Comparison of ENCODE assay signal across 8 cellular contexts in the genomic region with DNA sequence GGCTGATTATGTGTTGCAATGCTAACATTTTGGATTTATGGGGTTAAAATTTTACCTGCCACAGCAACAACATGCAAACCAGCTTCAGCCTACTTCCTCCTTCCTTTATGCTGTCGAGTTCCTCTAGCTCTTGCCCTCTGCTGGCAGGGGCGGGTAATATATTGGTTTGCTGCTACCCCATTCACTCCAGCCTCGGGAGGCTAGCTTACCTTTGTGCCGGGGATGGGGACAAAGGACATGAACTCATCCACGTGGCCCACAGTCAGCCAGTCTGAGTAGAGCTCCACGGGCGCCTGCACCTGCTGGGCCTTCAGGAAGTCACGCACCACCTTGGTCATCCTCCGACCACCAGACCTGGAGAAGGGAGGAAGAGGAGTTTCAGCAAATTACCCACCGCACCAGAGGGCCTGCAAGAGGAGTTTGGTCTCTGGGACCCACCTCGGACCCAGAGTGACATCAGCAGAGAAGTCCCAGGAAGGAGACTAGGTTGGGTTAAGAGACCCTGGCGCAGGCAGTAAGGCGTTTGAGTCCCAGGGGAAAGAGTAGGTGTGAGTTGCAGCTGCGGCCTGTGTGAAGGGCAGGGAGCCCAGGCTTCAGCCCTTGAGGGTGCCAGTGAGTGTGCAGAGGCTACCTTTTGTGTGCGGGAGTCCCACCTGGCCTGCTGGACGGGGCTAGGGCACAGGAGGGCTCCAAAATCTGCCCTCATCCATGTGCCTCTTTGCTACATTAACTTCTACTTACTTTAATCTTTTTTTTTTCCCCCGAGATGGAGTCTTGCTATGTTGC. TPM values are rescaled to one million over a fixed set of nuclear protein-coding genes. Genes with fewer than 3 reads are reported as not detected.
A peak's percentile ranks its signal among the peaks of the same experiment; 100 is the strongest.
DNase-seq lines count a peak whose midpoint lies in the region; ATAC-seq and TF ChIP-seq lines count a peak whose summit lies in the region.

No MANE protein-coding gene starts in this region.

- H3K4me3 Mint-ChIP-seq in activated CD4-positive, alpha-beta memory T cell treated with anti-CD3 and anti-CD28 coated beads, Interleukin-2, amount 10 ng/mL, durations not matched to agents 7 days and 5 days, result no peak overlapping the region

- H3K4me1 Mint-ChIP-seq in activated CD4-positive, alpha-beta memory T cell treated with anti-CD3 and anti-CD28 coated beads, Interleukin-2, amount 10 ng/mL, durations not matched to agents 7 days and 5 days, result peaks cover 4% of the 10 kb centered on the region

- TF ChIP-seq CTCF in lung (IDR thresholded peaks at IDR 0.05; ENCODE audit: control extremely low read depth, extremely low read depth) (no peak), right atrium auricular region (IDR thresholded peaks at IDR 0.05) (no peak)

- H3K9me3 ChIP-seq in lung (ENCODE audit: control insufficient read depth in 2 of 2, insufficient read depth in 1 of 2, low read length in 1 of 2) (no peaks in the 10 kb centered on the region), right atrium auricular region (no peaks in the 10 kb centered on the region)

- CTCF ChIA-PET in activated CD4-positive, alpha-beta memory T cell treated with anti-CD3 and anti-CD28 coated beads, Interleukin-2, amount 10 ng/mL, durations not matched to agents 7 days and 5 days (lab: Charles Lee), result interaction anchor here (0.8 to 2.5 kb wide), 13 partner anchors 8 to 455 kb away, joined by 3 to 17 read pairs (median 6); a partner anchor contains a TSS

- no peaks in the 10 kb centered on the region for H3K36me3 ChIP-seq in lung (ENCODE audit: control insufficient read depth in 2 of 2, insufficient read depth in 2 of 2, low read length in 2 of 2)
- no peaks in the 10 kb centered on the region for H3K36me3 ChIP-seq in right atrium auricular region

- no peaks in the 10 kb centered on the region for H3K36me3 Mint-ChIP-seq in activated CD4-positive, alpha-beta memory T cell treated with anti-CD3 and anti-CD28 coated beads, Interleukin-2, amount 10 ng/mL, durations not matched to agents 7 days and 5 days (ENCODE audit: low read depth)

- ATAC-seq in lung (ENCODE audit: insufficient read depth, low FRiP score) (peak; percentile 66), HG02973 (IDR thresholded peaks at IDR 0.05; ENCODE audit: unreplicated experiment) (no peak)

- H3K9me3 Mint-ChIP-seq in activated CD4-positive, alpha-beta memory T cell treated with anti-CD3 and anti-CD28 coated beads, Interleukin-2, amount 10 ng/mL, durations not matched to agents 7 days and 5 days, result no peaks in the 10 kb centered on the region

- H3K4me3 ChIP-seq in lung (no peak overlapping the region), right atrium auricular region (no peak overlapping the region)

- no peaks in the 10 kb centered on the region for H3K4me1 ChIP-seq in lung (ENCODE audit: control insufficient read depth in 2 of 2, insufficient read depth in 2 of 2, low read length in 2 of 2)
- H3K4me1 ChIP-seq in right atrium auricular region, result no peaks in the 10 kb centered on the region

- H3K27me3 ChIP-seq in lung (ENCODE audit: control insufficient read depth, insufficient read depth) (no peaks in the 10 kb centered on the region), right atrium auricular region (no peaks in the 10 kb centered on the region)

- 74 to 77% methylated on average over 17 of the region's 17 CpGs for WGBS in lung, 2 donors

- H3K27ac ChIP-seq in lung (ENCODE audit: low read depth in 1 of 2, low read length in 1 of 2) (no peak overlapping the region), right atrium auricular region (no peak overlapping the region)

- no peak overlapping the region for H3K27ac Mint-ChIP-seq in activated CD4-positive, alpha-beta memory T cell treated with anti-CD3 and anti-CD28 coated beads, Interleukin-2, amount 10 ng/mL, durations not matched to agents 7 days and 5 days

- POLR2A ChIA-PET in activated CD4-positive, alpha-beta memory T cell treated with anti-CD3 and anti-CD28 coated beads, Interleukin-2, amount 10 ng/mL, durations not matched to agents 7 days and 5 days (lab: Charles Lee), result no interaction called here

- peak; percentile 45 for DNase-seq in ELR (ENCODE audit: low read depth)
- DNase-seq in HT1080 (ENCODE audit: low read depth), result peak; percentile 24
- peak; percentile 44 for DNase-seq in activated CD4-positive, alpha-beta memory T cell treated with anti-CD3 and anti-CD28 coated beads, Interleukin-2, amount 10 ng/mL, durations not matched to agents 7 days and 5 days
- no peak for DNase-seq in lung (ENCODE audit: low spot score)
- DNase-seq in NCI-H345 treated with DMSO at 0.1 percent for 48 hours (lab: John Stamatoyannopoulos, UW; ENCODE audit: unreplicated experiment), result no peak
- no peak for DNase-seq in right atrium auricular region (ENCODE audit: low spot score)
- DNase-seq in DMS153 (lab: John Stamatoyannopoulos, UW), result no peak

- H3K27me3 Mint-ChIP-seq in activated CD4-positive, alpha-beta memory T cell treated with anti-CD3 and anti-CD28 coated beads, Interleukin-2, amount 10 ng/mL, durations not matched to agents 7 days and 5 days, result peaks cover 4% of the 10 kb centered on the region

RNA-seq across cellular contexts. Expression of a gene that starts 21.8 kb away (rescaled TPM):
- total RNA-seq in HT1080 (2014; rRNA removed; shearing (Covaris generic)), result 292 and 299 TPM in 2 replicates
- polyA plus RNA-seq in HT1080 (2015; cell fraction: cytosol; rRNA removed), result 188 and 193 TPM in 2 replicates
- polyA plus RNA-seq in HT1080 (2015; cell fraction: nucleus; rRNA removed), result 108 and 113 TPM in 2 replicates
- 10 to 100 TPM; 90.9 to 91.3 TPM for total RNA-seq in activated CD4-positive, alpha-beta memory T cell treated with anti-CD3 and anti-CD28 coated beads, Interleukin-2, amount 10 ng/mL, durations not matched to agents 7 days and 5 days
- total RNA-seq in lung (10 to 100 TPM; 59.1 to 93.2 TPM), right atrium auricular region (100 to 1,000 TPM; 240 to 528 TPM)
- 100 to 1,000 TPM in 1 of 2 donors, 10 to 100 TPM in 1; 73.8 to 117 TPM for polyA plus RNA-seq in lung

RNA-seq across cellular contexts. Expression of a gene that starts 43.6 kb away (rescaled TPM):
- total RNA-seq in HT1080 (2014; rRNA removed; shearing (Covaris generic)), result not detected in 2 replicates
- polyA plus RNA-seq in HT1080 (2015; cell fraction: cytosol; rRNA removed), result 0.07 and 0.09 TPM in 2 replicates
- 0.16 TPM in 1 of 2 replicates, not detected in the other for polyA plus RNA-seq in HT1080 (2015; cell fraction: nucleus; rRNA removed)
- total RNA-seq in activated CD4-positive, alpha-beta memory T cell treated with anti-CD3 and anti-CD28 coated beads, Interleukin-2, amount 10 ng/mL, durations not matched to agents 7 days and 5 days, result not detected
- 1 to 10 TPM; 2.1 to 4.6 TPM for total RNA-seq in lung
- polyA plus RNA-seq in lung, result 10 to 100 TPM in 1 of 2 donors, 1 to 10 TPM in 1; 1.2 to 12.8 TPM
- under 1 TPM; 0.52 to 0.63 TPM for total RNA-seq in right atrium auricular region

Comparison
In these comparisons a context has a peak if more than half of its experiments do, and no peak if none do; other contexts are left out.
1. DNase-seq: peak in ELR (single experiment), HT1080 (single experiment) and activated CD4-positive, alpha-beta memory T cell treated with anti-CD3 and anti-CD28 coated beads, Interleukin-2, amount 10 ng/mL, durations not matched to agents 7 days and 5 days (single experiment); none in lung (single experiment), NCI-H345 treated with DMSO at 0.1 percent for 48 hours (single experiment), right atrium auricular region (single experiment) and DMS153 (single experiment).